1 cellular context compared by ENCODE assay signal in the genomic region with DNA sequence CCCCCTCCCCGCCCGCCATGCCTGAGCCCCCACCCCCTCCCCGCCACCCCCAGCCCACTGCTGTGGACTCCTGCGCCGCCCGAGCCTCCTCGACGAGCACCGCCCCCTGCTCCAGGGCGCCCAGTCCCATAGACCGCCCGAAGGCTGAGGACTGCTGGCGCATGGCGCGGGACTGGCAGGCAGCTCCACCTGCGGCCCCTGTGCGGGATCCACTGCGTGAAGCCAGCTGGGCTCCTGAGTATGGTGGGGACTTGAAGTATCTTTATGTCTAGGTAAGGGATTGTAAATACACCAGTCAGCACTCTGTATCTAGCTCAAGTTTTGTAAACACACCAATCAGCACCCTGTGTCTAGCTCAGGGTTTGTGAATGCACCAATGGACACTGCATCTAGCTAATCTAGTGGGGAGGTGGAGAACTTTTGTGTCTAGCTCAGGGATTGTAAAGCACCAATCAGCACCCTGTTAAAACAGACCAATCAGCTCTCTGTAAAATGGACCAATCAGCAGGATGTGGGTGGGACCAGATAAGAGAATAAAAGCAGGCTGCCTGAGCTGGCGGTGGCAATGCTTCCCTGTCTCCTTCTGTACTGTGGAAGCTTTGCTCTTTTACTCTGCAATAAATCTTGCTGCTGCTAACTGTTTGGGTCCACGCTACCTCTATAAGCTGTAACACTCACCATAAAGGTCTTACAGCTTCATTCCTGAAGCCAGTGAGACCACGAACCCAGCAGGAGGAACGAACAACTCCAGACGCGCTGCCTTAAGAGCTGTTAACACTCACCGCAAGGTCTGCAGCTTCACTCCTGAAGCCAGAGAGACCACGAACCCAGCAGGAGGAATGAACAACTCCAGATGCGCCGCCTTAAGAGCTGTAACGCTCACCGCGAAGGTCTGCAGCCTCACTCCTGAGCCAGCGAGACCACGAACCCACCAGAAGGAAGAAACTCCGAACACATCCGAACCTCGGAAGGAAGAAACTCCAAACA.
TF ChIP-seq lines count a peak whose summit lies in the region.

No MANE protein-coding gene starts in this region.

TF ChIP-seq in HEK293, 187 proteins besides CTCF, POLR2A, EP300 and RAD21:
- peak; percentile 84 for TF ChIP-seq ZNF350 (tag by site-specific recombination; IDR thresholded peaks at IDR 0.05)
- TF ChIP-seq SETDB1 (IDR thresholded peaks at IDR 0.05; ENCODE audit: insufficient read length, low read length), result peak; percentile 62
- peak; percentile 81 for TF ChIP-seq SP2 (tag by site-specific recombination; IDR thresholded peaks at IDR 0.05)
- 0 out of 2 replicates have a peak, but pooled peaks have one; percentile 23 for TF ChIP-seq MZF1 (tag by site-specific recombination; IDR thresholded peaks at IDR 0.05; ENCODE audit: borderline replicate concordance)
- 0 out of 2 replicates have a peak, but pooled peaks have one; percentile 18 for TF ChIP-seq SP3 (tag by site-specific recombination; IDR thresholded peaks at IDR 0.05)
